ENCODE assay signal across 8 cellular contexts in the genomic region with DNA sequence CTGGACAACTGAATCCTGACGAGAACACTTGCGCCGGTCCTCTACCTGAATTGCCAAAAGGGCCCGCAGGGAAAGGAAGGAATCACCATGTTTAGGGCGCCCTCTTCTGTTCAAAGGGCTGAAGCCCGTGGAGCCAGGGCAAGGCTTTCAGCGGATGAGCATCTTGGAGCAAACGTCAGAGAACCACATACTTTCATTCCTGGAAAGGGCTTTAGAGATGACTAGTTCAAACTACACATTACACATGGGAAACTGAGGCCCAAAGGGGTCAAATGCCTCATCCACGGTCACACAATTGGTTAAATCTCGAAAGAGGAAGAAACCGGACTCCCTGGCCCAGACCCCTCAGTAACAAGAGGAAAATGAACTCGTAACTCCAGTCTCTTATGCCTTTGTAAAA. TPM values are rescaled to one million over a fixed set of nuclear protein-coding genes. Genes with fewer than 3 reads are reported as not detected.
DNase-seq lines count a peak whose midpoint lies in the region; ATAC-seq, FAIRE-seq and TF ChIP-seq lines count a peak whose summit lies in the region.

No MANE protein-coding gene starts in this region.

- peak overlapping the region; percentile 44 for H3K27ac Mint-ChIP-seq in activated T-cell treated with anti-CD3 and anti-CD28 coated beads, Interleukin-2, amount 50 U/mL, for 72 hours

- H3K27me3 Mint-ChIP-seq in activated T-cell treated with anti-CD3 and anti-CD28 coated beads, Interleukin-2, amount 50 U/mL, for 72 hours (ENCODE audit: low read depth): peaks cover 67% of the 10 kb centered on the region

- H3F3A ChIP-seq in PC-9 (ENCODE audit: insufficient read depth, low read depth): no peaks in the 10 kb centered on the region

- H3K27me3 ChIP-seq in PC-9 (ENCODE audit: insufficient read depth, low read depth): no peaks in the 10 kb centered on the region

- no peaks in the 10 kb centered on the region for H3K36me3 ChIP-seq in PC-9 (ENCODE audit: low read depth)

- H3K4me2 ChIP-seq in PC-9: peak overlapping the region; percentile 35; the same call in 1 of the 2 replicates

- no peaks in the 10 kb centered on the region for H3K9me3 Mint-ChIP-seq in activated T-cell treated with anti-CD3 and anti-CD28 coated beads, Interleukin-2, amount 50 U/mL, for 72 hours

- no peaks in the 10 kb centered on the region for H3K79me2 ChIP-seq in PC-9 (ENCODE audit: low read depth)

- no peak for FAIRE-seq in urothelium cell line (lab: Jason Lieb, UNC)

- H3K36me3 Mint-ChIP-seq in activated T-cell treated with anti-CD3 and anti-CD28 coated beads, Interleukin-2, amount 50 U/mL, for 72 hours (ENCODE audit: insufficient read depth in 2 of 2): no peaks in the 10 kb centered on the region

- CTCF ChIA-PET in PC-9 (lab: Charles Lee): interaction anchor here (0.6 to 1.1 kb wide), 4 partner anchors 13 to 713 kb away, joined by 3 to 7 read pairs (median 4); no protein-coding TSS in a partner anchor

- no peak overlapping the region for H3K4me3 ChIP-seq in PC-9

- no TSS peak for BruUV-seq in PC-9 (replicated peaks; lab: Mats Ljungman, UMichigan)

- peak overlapping the region; percentile 27 to 61 for H3K4me3 Mint-ChIP-seq in activated T-cell treated with anti-CD3 and anti-CD28 coated beads, Interleukin-2, amount 50 U/mL, for 72 hours

- no peaks in the 10 kb centered on the region for H3K9me2 ChIP-seq in PC-9 (ENCODE audit: insufficient read depth)

- H3K4me1 ChIP-seq in PC-9 (replicated peaks; ENCODE audit: insufficient read depth): peaks cover 15% of the 10 kb centered on the region

- DNase-seq in SKM-1 treated with dmso at 0.1 percent for 144 hours (lab: John Stamatoyannopoulos, UW; ENCODE audit: unreplicated experiment) (peak; percentile 10), SKM-1 (lab: John Stamatoyannopoulos, UW; ENCODE audit: unreplicated experiment) (no peak), KG1 (lab: John Stamatoyannopoulos, UW) (peak; percentile 28), PC-9 (peak; percentile 70 to 87), fibroblast of the conjunctiva (ENCODE audit: low read depth) (peak; percentile 35), occipital lobe (lab: John Stamatoyannopoulos, UW) (peak; percentile 45), urothelium cell line (ENCODE audit: low spot score) (peak; percentile 81)
- peak; percentile 68 to 76 for DNase-seq in activated T-cell treated with anti-CD3 and anti-CD28 coated beads, Interleukin-2, amount 50 U/mL, for 72 hours

- no peak overlapping the region for H2AFZ ChIP-seq in PC-9

- peak; percentile 87 to 88 for ATAC-seq in activated T-cell treated with anti-CD3 and anti-CD28 coated beads, Interleukin-2, amount 50 U/mL, for 72 hours (replicated peaks in 1 of 2)

- POLR2A ChIA-PET in PC-9 (lab: Charles Lee; ENCODE audit: unreplicated experiment): interaction anchor here (0.5 to 1.1 kb wide), 3 partner anchors 19 to 107 kb away, joined by 4 to 8 read pairs (median 5); no protein-coding TSS in a partner anchor

- TF ChIP-seq CTCF in PC-9 (conservative IDR thresholded peaks at IDR 0.05): peak; percentile 96

- intact Hi-C loops in PC-9 (cut with micrococcal nuclease; ENCODE audit: unreplicated experiment): loop anchor here (1.0 to 10.0 kb wide), 7 partner anchors 24 to 772 kb away; no protein-coding TSS in a partner anchor

- no peaks in the 10 kb centered on the region for H3K9me3 ChIP-seq in PC-9 (ENCODE audit: insufficient read depth, low read depth)

- no peaks in the 10 kb centered on the region for H3K4me1 Mint-ChIP-seq in activated T-cell treated with anti-CD3 and anti-CD28 coated beads, Interleukin-2, amount 50 U/mL, for 72 hours (ENCODE audit: low read depth)

- no peaks in the 10 kb centered on the region for H4K20me1 ChIP-seq in PC-9 (ENCODE audit: insufficient read depth)

- no peak overlapping the region for H3K27ac ChIP-seq in PC-9

RNA-seq across cellular contexts. Expression of a gene that starts 11.5 kb away (rescaled TPM):
- 16.3 and 22.8 TPM in 2 replicates for total RNA-seq in PC-9 (2021)
- total RNA-seq in activated T-cell treated with anti-CD3 and anti-CD28 coated beads, Interleukin-2, amount 50 U/mL, for 72 hours: 10 to 100 TPM; 10.9 to 12.5 TPM
- 35.4 TPM for total RNA-seq in occipital lobe
